1 cellular context compared by ENCODE assay signal in genomic region chr3:184767377-184767776, GRCh38.
TF ChIP-seq lines count a peak whose summit lies in the region.

No MANE protein-coding gene starts in this region.

TF ChIP-seq in WTC11, 78 proteins besides CTCF, POLR2A, EP300 and RAD21 (continued from another document):
- TF ChIP-seq ATF2 (CRISPR knock-in tag; IDR thresholded peaks at IDR 0.05; ENCODE audit: borderline replicate concordance, low read depth), result no peak
- no peak for TF ChIP-seq GTF2I (CRISPR knock-in tag; conservative IDR thresholded peaks at IDR 0.05)
- TF ChIP-seq ZNF263 (CRISPR knock-in tag; IDR thresholded peaks at IDR 0.05; ENCODE audit: low read depth), result peak; percentile 74; the same call in 1 of the 2 replicates
